In the genomic region with DNA sequence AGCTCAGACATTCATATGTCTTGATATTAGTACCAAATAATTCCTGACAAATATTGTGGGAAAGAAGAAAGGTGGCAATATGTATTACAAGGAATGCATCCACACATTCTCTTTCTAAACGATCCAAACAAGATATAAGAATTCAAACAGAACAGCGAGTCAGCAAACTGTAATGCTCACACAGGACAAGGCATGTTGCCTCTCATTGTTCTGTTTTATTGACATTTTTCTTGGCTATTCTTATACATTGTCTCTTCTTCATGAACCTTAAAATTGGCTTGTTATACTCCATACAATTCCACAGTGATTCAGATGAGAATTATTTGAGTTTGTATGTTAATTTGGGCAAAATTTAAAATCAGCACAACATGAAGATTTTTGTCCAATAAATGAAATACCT, we compare ENCODE assay signal across 33 cellular contexts.
"Had no signal": no experiment of that assay in that cellular context is flagged by ENCODE, and none has a peak within 500 bp of the region (broad histone marks: within the 10 kb centered on the region; RNA-seq: fewer than 3 reads in every experiment).

No MANE protein-coding gene starts in this region.

- DNase-seq: activated B cell treated with CpG ODN at 0.5 μM for 24 hours; activated CD4-positive, alpha-beta T cell treated with anti-CD3 and anti-CD28 coated beads for 48 hours; activated CD4-positive, alpha-beta T cell treated with anti-CD3 and anti-CD28 coated beads, Interleukin-2, amount 50 U/mL, for 1 hour; activated CD4-positive, alpha-beta T cell treated with anti-CD3 and anti-CD28 coated beads, Interleukin-2, amount 50 U/mL, for 48 hours; activated CD8-positive, alpha-beta memory T cell treated with anti-CD3 and anti-CD28 coated beads for 24 hours; activated CD8-positive, alpha-beta T cell treated with anti-CD3 and anti-CD28 coated beads for 36 hours; activated effector memory CD4-positive, alpha-beta T cell treated with Interleukin-2 at 50 U/mL for 16 hours; activated gamma-delta T cell treated with Interleukin-2 at 50 U/mL for 16 hours; activated naive CD4-positive, alpha-beta T cell treated with anti-CD3 and anti-CD28 coated beads, Interleukin-2, amount 50 U/mL, for 16 hours; activated naive CD4-positive, alpha-beta T cell treated with Interleukin-2 at 50 U/mL for 16 hours; activated T-cell treated with anti-CD3 and anti-CD28 coated beads, Interleukin-2, amount 50 U/mL, for 4 hours; amniotic stem cell; anterior cingulate cortex; brain microvascular endothelial cell; caudate nucleus; cortex of kidney; dermis blood vessel endothelial cell; effector CD4-positive, alpha-beta T cell; effector memory CD8-positive, alpha-beta T cell; foreskin melanocyte; heart right ventricle; T-helper 1 cell; T-helper 17 cell; T1000; WERI-Rb-1 had no signal

- H3K9me3 Mint-ChIP-seq: activated T-helper 17 cell treated with anti-CD3 and anti-CD28 coated beads, Interleukin-2, amount 50 U/mL, for 72 hours; effector memory CD8-positive, alpha-beta T cell; T-helper 2 cell treated with Interferon-gamma antibody and Interleukin-4, amounts not matched to agents 5 μg/mL and 100 μg/mL, for 36 hours had no signal

- FAIRE-seq: astrocyte, colon had no signal

- H3K9me3 ChIP-seq: esophagus muscularis mucosa had no signal

- H3K4me1 Mint-ChIP-seq: activated B cell treated with CpG ODN at 0.5 μM for 24 hours; activated T-helper 17 cell treated with anti-CD3 and anti-CD28 coated beads, Interleukin-2, amount 50 U/mL, for 72 hours had no signal

- H3K27ac ChIP-seq: brain microvascular endothelial cell, esophagus muscularis mucosa, gastroesophageal sphincter, heart right ventricle, WERI-Rb-1 had no signal

- ATAC-seq: activated CD4-positive, CD25-positive, alpha-beta regulatory T cell treated with anti-CD3 and anti-CD28 coated beads, Interleukin-2, amount 50 U/mL, for 24 hours; activated CD8-positive, alpha-beta T cell treated with anti-CD3 and anti-CD28 coated beads for 36 hours; activated T-cell treated with anti-CD3 and anti-CD28 coated beads, Interleukin-2, amount 50 U/mL, for 4 hours; activated T-helper 17 cell treated with anti-CD3 and anti-CD28 coated beads, Interleukin-2, amount 50 U/mL, for 72 hours; effector memory CD8-positive, alpha-beta T cell; gastroesophageal sphincter; heart right ventricle; T-helper 17 cell had no signal

- H3K4me3 ChIP-seq: esophagus muscularis mucosa, gastroesophageal sphincter, heart right ventricle had no signal

- H3K27ac Mint-ChIP-seq: activated B cell treated with CpG ODN at 0.5 μM for 24 hours; activated CD8-positive, alpha-beta T cell treated with anti-CD3 and anti-CD28 coated beads for 36 hours; activated naive CD8-positive, alpha-beta T cell; activated T-helper 17 cell treated with anti-CD3 and anti-CD28 coated beads, Interleukin-2, amount 50 U/mL, for 72 hours; effector memory CD8-positive, alpha-beta T cell; T-helper 17 cell; T-helper 2 cell treated with Interferon-gamma antibody and Interleukin-4, amounts not matched to agents 5 μg/mL and 100 μg/mL, for 36 hours had no signal

- H3K4me3 Mint-ChIP-seq: activated B cell treated with CpG ODN at 0.5 μM for 24 hours; activated CD8-positive, alpha-beta T cell treated with anti-CD3 and anti-CD28 coated beads for 36 hours; activated naive CD8-positive, alpha-beta T cell; activated T-cell treated with anti-CD3 and anti-CD28 coated beads, Interleukin-2, amount 50 U/mL, for 4 hours; activated T-helper 17 cell treated with anti-CD3 and anti-CD28 coated beads, Interleukin-2, amount 50 U/mL, for 72 hours; effector memory CD8-positive, alpha-beta T cell; T-helper 17 cell; T-helper 2 cell treated with Interferon-gamma antibody and Interleukin-4, amounts not matched to agents 5 μg/mL and 100 μg/mL, for 36 hours had no signal

- H3K27me3 Mint-ChIP-seq: activated B cell treated with CpG ODN at 0.5 μM for 24 hours; activated CD8-positive, alpha-beta T cell treated with anti-CD3 and anti-CD28 coated beads for 36 hours; activated naive CD8-positive, alpha-beta T cell; activated T-helper 17 cell treated with anti-CD3 and anti-CD28 coated beads, Interleukin-2, amount 50 U/mL, for 72 hours; T-helper 17 cell had no signal

- H3K36me3 ChIP-seq: brain microvascular endothelial cell, esophagus muscularis mucosa, gastroesophageal sphincter, heart right ventricle, WERI-Rb-1 had no signal

- H3K4me1 ChIP-seq: esophagus muscularis mucosa, gastroesophageal sphincter, heart right ventricle had no signal

- H3K27me3 ChIP-seq: brain microvascular endothelial cell, esophagus muscularis mucosa, gastroesophageal sphincter, heart right ventricle had no signal
